17 cellular contexts compared by ENCODE assay signal in the genomic region with DNA sequence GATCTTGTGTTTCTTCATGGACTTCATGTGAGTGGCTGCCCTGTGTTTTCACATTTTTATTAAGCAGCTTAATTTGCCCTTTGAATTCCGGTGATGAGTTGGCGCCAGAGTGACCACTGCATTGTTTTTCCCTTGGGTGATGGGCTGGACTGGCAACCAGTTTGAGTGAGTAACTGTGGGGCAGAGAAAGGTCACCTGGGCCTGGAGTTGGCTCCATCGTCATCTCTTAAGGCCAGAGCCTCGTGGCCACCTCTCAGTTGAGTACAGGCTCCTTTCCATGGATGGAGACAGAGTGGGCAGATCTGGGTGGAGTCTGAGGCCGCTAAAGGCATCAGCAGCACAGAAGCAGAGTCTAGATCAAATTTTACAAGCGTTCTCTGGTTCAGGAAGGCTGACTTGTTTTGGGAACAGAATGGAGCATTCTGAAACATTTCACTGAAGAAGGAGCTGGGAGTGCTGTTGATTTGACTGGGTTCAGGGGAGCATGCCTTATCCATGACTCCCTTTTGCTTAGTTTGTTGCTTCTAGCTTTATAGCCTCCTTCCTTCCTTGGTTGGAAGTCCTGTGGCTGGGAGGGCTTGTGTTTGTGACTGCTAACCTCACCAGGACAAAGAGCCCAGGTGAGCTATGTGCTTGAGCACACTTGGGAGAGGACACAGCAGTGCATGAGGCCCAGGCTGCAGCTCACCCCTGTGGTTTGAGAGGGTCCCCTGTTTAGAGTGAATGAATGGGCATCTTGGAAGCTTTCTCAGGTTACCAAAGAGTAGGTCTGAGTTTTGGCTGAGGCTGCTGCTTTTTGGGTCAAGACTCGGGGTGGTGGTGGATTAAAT. TPM values are rescaled to one million over a fixed set of nuclear protein-coding genes. Genes with fewer than 3 reads are reported as not detected.
A peak's percentile ranks its signal among the peaks of the same experiment; 100 is the strongest.
DNase-seq lines count a peak whose midpoint lies in the region; ATAC-seq, FAIRE-seq and TF ChIP-seq lines count a peak whose summit lies in the region.
"Had no signal": no experiment of that assay in that cellular context is flagged by ENCODE, and none has a peak within 500 bp of the region (broad histone marks: within the 10 kb centered on the region; RNA-seq: fewer than 3 reads in every experiment).

No MANE protein-coding gene starts in this region.

- TF ChIP-seq CTCF in WTC11 (IDR thresholded peaks at IDR 0.05) (no peak), upper lobe of left lung (IDR thresholded peaks at IDR 0.05) (no peak), HepG2 (CRISPR knock-in tag; IDR thresholded peaks at IDR 0.05) (no peak)

- H3K9me3 ChIP-seq in upper lobe of left lung (no peaks in the 10 kb centered on the region), HepG2 (ENCODE audit: low read length) (no peaks in the 10 kb centered on the region)

- no peak for TF ChIP-seq RAD21 in HepG2 (CRISPR knock-in tag; IDR thresholded peaks at IDR 0.05)

- peaks cover 32% of the 10 kb centered on the region for H4K20me1 ChIP-seq in HepG2 (ENCODE audit: insufficient read depth, low read length)

- peaks cover 88% of the 10 kb centered on the region for H3K79me2 ChIP-seq in HepG2 (ENCODE audit: insufficient read depth, low read length)

- no peak overlapping the region for H3K4me3 ChIP-seq in upper lobe of left lung
- H3K4me3 ChIP-seq in HepG2 (replicated peaks in 1 of 3; ENCODE audit: insufficient read depth in 1 of 3, low read depth in 2 of 3, low read length in 3 of 3) = no peak overlapping the region

- TF ChIP-seq EP300 in upper lobe of left lung (IDR thresholded peaks at IDR 0.05) (no peak), HepG2 (IDR thresholded peaks at IDR 0.05; ENCODE audit: low read depth in 2 of 2, low read length in 2 of 2) (no peak), HepG2 (CRISPR knock-in tag; IDR thresholded peaks at IDR 0.05; ENCODE audit: borderline replicate concordance) (no peak)

- no peaks in the 10 kb centered on the region for H3K27me3 ChIP-seq in upper lobe of left lung
- H3K27me3 ChIP-seq in HepG2 (ENCODE audit: control insufficient read depth in 1 of 2, insufficient read depth in 2 of 2, low read length in 2 of 2) = no peaks in the 10 kb centered on the region

- POLR2A ChIA-PET in activated CD4-positive, alpha-beta T cell treated with anti-CD3 and anti-CD28 coated beads, Interleukin-2, amount 10 ng/mL, durations not matched to agents 7 days and 5 days (lab: Charles Lee) = no interaction called here
- POLR2A ChIA-PET in WTC11 (lab: Charles Lee) (interaction anchor here (1.5 kb wide), 1 partner anchor 55 kb away, joined by 3 read pairs; no protein-coding TSS in a partner anchor), HepG2 (lab: Yijun Ruan, JAX) (no interaction called here)

- in situ Hi-C loops in HepG2 (cut with HindIII; ENCODE audit: extremely low pct_ligation_motif_present, low pct_unique_long_range_greater_than_20kb) = no loop called here

- H3K27ac ChIP-seq in upper lobe of left lung (peak overlapping the region in 1 of 4 donors; percentile 34), HepG2 (ENCODE audit: extremely low read length, insufficient read depth, low read length) (no peak overlapping the region)

- intact Hi-C loops in activated CD4-positive, alpha-beta T cell treated with anti-CD3 and anti-CD28 coated beads, Interleukin-2, amount 10 ng/mL, durations not matched to agents 24 days and 14 days (cut with micrococcal nuclease) = no loop called here
- intact Hi-C loops in HepG2 (cut with micrococcal nuclease; ENCODE audit: unreplicated experiment) = no loop called here

- H3K4me1 Mint-ChIP-seq in activated CD4-positive, alpha-beta T cell treated with anti-CD3 and anti-CD28 coated beads, Interleukin-2, amount 10 ng/mL, durations not matched to agents 24 days and 14 days = peaks cover 43% of the 10 kb centered on the region
- H3K4me1 Mint-ChIP-seq in activated CD4-positive, alpha-beta T cell treated with anti-CD3 and anti-CD28 coated beads, Interleukin-2, amount 10 ng/mL, durations not matched to agents 7 days and 5 days = peaks cover 35% of the 10 kb centered on the region
- H3K4me1 Mint-ChIP-seq in WTC11 (peaks cover 86% of the 10 kb centered on the region), immature natural killer cell (peaks cover 81 to 83% of the 10 kb centered on the region in 2 donors)
- peaks cover 68% of the 10 kb centered on the region for H3K4me1 Mint-ChIP-seq in stimulated activated effector memory CD8-positive, alpha-beta T cell treated with anti-CD3 and anti-CD28 coated beads, Interleukin-12 subunit alpha, Interleukin-12 subunit beta, amount 100 ng/mL, for 72 hours

- no peak overlapping the region for H3K4me2 ChIP-seq in HepG2 (ENCODE audit: low read depth, low read length)

- H3K4me3 Mint-ChIP-seq in activated CD4-positive, alpha-beta T cell treated with anti-CD3 and anti-CD28 coated beads, Interleukin-2, amount 10 ng/mL, durations not matched to agents 24 days and 14 days = no peak overlapping the region
- H3K4me3 Mint-ChIP-seq in activated CD4-positive, alpha-beta T cell treated with anti-CD3 and anti-CD28 coated beads, Interleukin-2, amount 10 ng/mL, durations not matched to agents 7 days and 5 days = no peak overlapping the region
- H3K4me3 Mint-ChIP-seq in WTC11 (peak overlapping the region; percentile 7; the same call in 1 of the 2 replicates), immature natural killer cell (peak overlapping the region in 3 of 5 donors; percentile 12 to 51 (median 46))
- no peak overlapping the region for H3K4me3 Mint-ChIP-seq in stimulated activated effector memory CD8-positive, alpha-beta T cell treated with anti-CD3 and anti-CD28 coated beads, Interleukin-12 subunit alpha, Interleukin-12 subunit beta, amount 100 ng/mL, for 72 hours
- H3K4me3 Mint-ChIP-seq: type B pancreatic cell had no signal

- peaks cover 32% of the 10 kb centered on the region for H3K36me3 Mint-ChIP-seq in activated CD4-positive, alpha-beta T cell treated with anti-CD3 and anti-CD28 coated beads, Interleukin-2, amount 10 ng/mL, durations not matched to agents 24 days and 14 days (ENCODE audit: low read depth)
- peaks cover 27% of the 10 kb centered on the region for H3K36me3 Mint-ChIP-seq in activated CD4-positive, alpha-beta T cell treated with anti-CD3 and anti-CD28 coated beads, Interleukin-2, amount 10 ng/mL, durations not matched to agents 7 days and 5 days (ENCODE audit: low read depth)
- H3K36me3 Mint-ChIP-seq in WTC11 (peaks cover 19% of the 10 kb centered on the region), immature natural killer cell (peaks cover 3 to 9% (median 8%) of the 10 kb centered on the region in 3 donors)
- peaks cover 24% of the 10 kb centered on the region for H3K36me3 Mint-ChIP-seq in stimulated activated effector memory CD8-positive, alpha-beta T cell treated with anti-CD3 and anti-CD28 coated beads, Interleukin-12 subunit alpha, Interleukin-12 subunit beta, amount 100 ng/mL, for 72 hours

- peaks cover 4% of the 10 kb centered on the region for H3K9me3 Mint-ChIP-seq in activated CD4-positive, alpha-beta T cell treated with anti-CD3 and anti-CD28 coated beads, Interleukin-2, amount 10 ng/mL, durations not matched to agents 24 days and 14 days
- H3K9me3 Mint-ChIP-seq in activated CD4-positive, alpha-beta T cell treated with anti-CD3 and anti-CD28 coated beads, Interleukin-2, amount 10 ng/mL, durations not matched to agents 7 days and 5 days = no peaks in the 10 kb centered on the region
- H3K9me3 Mint-ChIP-seq in WTC11 (no peaks in the 10 kb centered on the region), immature natural killer cell (no peaks in the 10 kb centered on the region)
- no peaks in the 10 kb centered on the region for H3K9me3 Mint-ChIP-seq in stimulated activated effector memory CD8-positive, alpha-beta T cell treated with anti-CD3 and anti-CD28 coated beads, Interleukin-12 subunit alpha, Interleukin-12 subunit beta, amount 100 ng/mL, for 72 hours
- H3K9me3 Mint-ChIP-seq: type B pancreatic cell had no signal

- FAIRE-seq in HepG2 (lab: Jason Lieb, UNC) = no peak
- FAIRE-seq: GM12891, H54, HTR-8/SVneo had no signal

- CTCF ChIA-PET in activated CD4-positive, alpha-beta T cell treated with anti-CD3 and anti-CD28 coated beads, Interleukin-2, amount 10 ng/mL, durations not matched to agents 7 days and 5 days (lab: Charles Lee) = interaction anchor here (0.6 kb wide), 1 partner anchor 1378 kb away, joined by 4 read pairs; no protein-coding TSS in a partner anchor
- CTCF ChIA-PET in WTC11 (lab: Charles Lee) = interaction anchor here (0.9 to 2.2 kb wide), 6 partner anchors 9 to 102 kb away, joined by 3 to 6 read pairs (median 5); no protein-coding TSS in a partner anchor
- CTCF ChIA-PET in HepG2 (lab: Yijun Ruan, JAX; ENCODE audit: low intra/inter-chr PET ratio, low total read pairs) = no interaction called here

- BruUV-seq in HepG2 (replicated peaks; lab: Mats Ljungman, UMichigan) = no TSS peak

- H3K9ac ChIP-seq in HepG2 (ENCODE audit: insufficient read depth, low read depth, low read length) = no peak overlapping the region

- peak overlapping the region; percentile 35 for H3K27ac Mint-ChIP-seq in activated CD4-positive, alpha-beta T cell treated with anti-CD3 and anti-CD28 coated beads, Interleukin-2, amount 10 ng/mL, durations not matched to agents 24 days and 14 days
- H3K27ac Mint-ChIP-seq in activated CD4-positive, alpha-beta T cell treated with anti-CD3 and anti-CD28 coated beads, Interleukin-2, amount 10 ng/mL, durations not matched to agents 7 days and 5 days = no peak overlapping the region
- H3K27ac Mint-ChIP-seq in WTC11 = peak overlapping the region; percentile 68
- H3K27ac Mint-ChIP-seq in immature natural killer cell = peak overlapping the region; percentile 6 to 94 (median 62)
- H3K27ac Mint-ChIP-seq in stimulated activated effector memory CD8-positive, alpha-beta T cell treated with anti-CD3 and anti-CD28 coated beads, Interleukin-12 subunit alpha, Interleukin-12 subunit beta, amount 100 ng/mL, for 72 hours = peak overlapping the region; percentile 63
- H3K27ac Mint-ChIP-seq: type B pancreatic cell had no signal

- DNase-seq in activated CD4-positive, alpha-beta T cell treated with anti-CD3 and anti-CD28 coated beads, Interleukin-2, amount 10 ng/mL, durations not matched to agents 24 days and 14 days = no peak
- no peak for DNase-seq in activated CD4-positive, alpha-beta T cell treated with anti-CD3 and anti-CD28 coated beads, Interleukin-2, amount 10 ng/mL, durations not matched to agents 7 days and 5 days
- DNase-seq in WTC11 (ENCODE audit: low spot score) (no peak), immature natural killer cell (no peak), AML-193 (lab: John Stamatoyannopoulos, UW) (no peak), upper lobe of left lung (no peak), HepG2 (ENCODE audit: low spot score) (no peak)
- DNase-seq in stimulated activated effector memory CD8-positive, alpha-beta T cell treated with anti-CD3 and anti-CD28 coated beads, Interleukin-12 subunit alpha, Interleukin-12 subunit beta, amount 100 ng/mL, for 72 hours (ENCODE audit: low spot score in 2 of 2) = no peak
- DNase-seq: ACHN, DMS79, left colon, NCI-H1105 treated with DMSO at 0.1 percent for 48 hours, NCI-H524 treated with DMSO at 0.1 percent for 48 hours had no signal

- 79 to 89% methylated on average over 5 to 7 of the region's 7 CpGs for WGBS in upper lobe of left lung, 2 donors
- WGBS in HepG2 (ENCODE audit: low lambda C conversion rate) = 95% methylated on average over 7 of the region's 7 CpGs

- H3K27me3 Mint-ChIP-seq in activated CD4-positive, alpha-beta T cell treated with anti-CD3 and anti-CD28 coated beads, Interleukin-2, amount 10 ng/mL, durations not matched to agents 24 days and 14 days = no peaks in the 10 kb centered on the region
- no peaks in the 10 kb centered on the region for H3K27me3 Mint-ChIP-seq in activated CD4-positive, alpha-beta T cell treated with anti-CD3 and anti-CD28 coated beads, Interleukin-2, amount 10 ng/mL, durations not matched to agents 7 days and 5 days
- H3K27me3 Mint-ChIP-seq in WTC11 (ENCODE audit: low read depth) = no peaks in the 10 kb centered on the region
- peaks cover 0 to 23% (median 7%) of the 10 kb centered on the region in 3 donors for H3K27me3 Mint-ChIP-seq in immature natural killer cell (ENCODE audit: low read depth in 3 of 3)
- H3K27me3 Mint-ChIP-seq: type B pancreatic cell had no signal

- ATAC-seq in WTC11 (no peak; the same call in 1 of the 2 replicates), upper lobe of left lung (ENCODE audit: low FRiP score in 2 of 2) (no peak), HepG2 (no peak)
- no peak for ATAC-seq in stimulated activated effector memory CD8-positive, alpha-beta T cell treated with anti-CD3 and anti-CD28 coated beads, Interleukin-12 subunit alpha, Interleukin-12 subunit beta, amount 100 ng/mL, for 72 hours
- ATAC-seq: left colon had no signal

- H3K4me1 ChIP-seq in upper lobe of left lung (peaks cover 32 to 71% (median 38%) of the 10 kb centered on the region in 4 donors), HepG2 (ENCODE audit: insufficient read depth, low read length) (peaks cover 33% of the 10 kb centered on the region)

- H2AFZ ChIP-seq in HepG2 (ENCODE audit: low read length) = no peak overlapping the region

- H3K36me3 ChIP-seq in upper lobe of left lung = peaks cover 0 to 14% (median 0%) of the 10 kb centered on the region in 4 donors
- peaks cover 12 to 47% of the 10 kb centered on the region in 2 experiments; a peak in 4 of 5 replicates for H3K36me3 ChIP-seq in HepG2 (replicated peaks in 1 of 2; ENCODE audit: control insufficient read depth in 1 of 2, insufficient read depth in 2 of 2, low read length in 2 of 2)

- no peak for TF ChIP-seq POLR2A in upper lobe of left lung (IDR thresholded peaks at IDR 0.05)
- TF ChIP-seq POLR2A in HepG2 (IDR thresholded peaks at IDR 0.05; ENCODE audit: insufficient read depth in 1 of 2, low read depth in 2 of 2, low read length in 2 of 2) = no peak

RNA-seq across cellular contexts. Expression of a gene that starts 7.8 kb away (rescaled TPM):
- total RNA-seq in activated CD4-positive, alpha-beta T cell treated with anti-CD3 and anti-CD28 coated beads, Interleukin-2, amount 10 ng/mL, durations not matched to agents 24 days and 14 days = 45.1 and 47.4 TPM in 2 replicates
- total RNA-seq in activated CD4-positive, alpha-beta T cell treated with anti-CD3 and anti-CD28 coated beads, Interleukin-2, amount 10 ng/mL, durations not matched to agents 7 days and 5 days = 10 to 100 TPM; 45.6 to 48.1 TPM
- total RNA-seq in WTC11 (2021) (96.5 to 129 TPM (median 105 TPM) in 3 replicates), upper lobe of left lung (100 to 1,000 TPM in 1 of 6 donors, 10 to 100 TPM in 5; 47.1 to 105 (median 68.6) TPM), HepG2 (2016; rRNA removed; fragmentation: Illumina TruSeq; extraction: Trizol) (33.6 and 35.4 TPM in 2 replicates)
- polyA plus RNA-seq in immature natural killer cell (10 to 100 TPM in 1 of 3 donors, 1 to 10 TPM in 2; 4.1 to 12.5 (median 5.6) TPM), HepG2 (2011; rRNA removed) (19.9 and 21.9 TPM in 2 replicates)
- total RNA-seq in HepG2 (2016; cell fraction: cytosol; rRNA removed; fragmentation: Illumina TruSeq; extraction: Trizol; ENCODE audit: low read depth) = 10.9 and 12.3 TPM in 2 replicates
- 29.4 and 37.4 TPM in 2 replicates for total RNA-seq in HepG2 (2016; cell fraction: insoluble cytoplasmic fraction; rRNA removed; fragmentation: Illumina TruSeq; extraction: Trizol)
- total RNA-seq in HepG2 (2016; cell fraction: membrane; rRNA removed; fragmentation: Illumina TruSeq; extraction: Trizol) = 17.4 and 22.3 TPM in 2 replicates
- 26.4 and 32.2 TPM in 2 replicates for total RNA-seq in HepG2 (2016; cell fraction: nucleus; rRNA removed; fragmentation: Illumina TruSeq; extraction: Trizol)
- polyA plus RNA-seq in HepG2 (2011; cell fraction: cytosol; rRNA removed) = 28.9 and 33.8 TPM in 2 replicates
- 66.0 and 71.9 TPM in 2 replicates for polyA plus RNA-seq in HepG2 (2011; cell fraction: nucleus; rRNA removed)
- 21.2 and 25.3 TPM in 2 replicates for polyA plus RNA-seq in HepG2 (2012)
- polyA plus RNA-seq in HepG2 (2016; cell fraction: cytosol; fragmentation: Illumina TruSeq; extraction: Trizol; ENCODE audit: low read depth) = 2.3 and 4.6 TPM in 2 replicates
- 26.5 and 34.8 TPM in 2 replicates for polyA plus RNA-seq in HepG2 (2016; cell fraction: insoluble cytoplasmic fraction; fragmentation: Illumina TruSeq; extraction: Trizol; ENCODE audit: low read depth)
- 11.6 and 12.9 TPM in 2 replicates for polyA plus RNA-seq in HepG2 (2016; cell fraction: membrane; fragmentation: Illumina TruSeq; extraction: Trizol; ENCODE audit: low read depth)
- 45.4 and 51.6 TPM in 2 replicates for polyA plus RNA-seq in HepG2 (2016; cell fraction: nucleus; fragmentation: Illumina TruSeq; extraction: Trizol; ENCODE audit: insufficient read depth, low read depth)
- polyA minus RNA-seq in HepG2 (2011; rRNA and poly(A)+ RNA removed; ENCODE audit: low replicate concordance) = 67.7 and 82.7 TPM in 2 replicates
- polyA minus RNA-seq in HepG2 (2011; cell fraction: cytosol; rRNA and poly(A)+ RNA removed) = 43.0 and 57.5 TPM in 2 replicates
- 24.6 and 32.1 TPM in 2 replicates for polyA minus RNA-seq in HepG2 (2011; cell fraction: nucleus; rRNA and poly(A)+ RNA removed)

RNA-seq across cellular contexts. Expression of a gene that starts 42.8 kb away (rescaled TPM):
- not detected in 2 replicates for total RNA-seq in activated CD4-positive, alpha-beta T cell treated with anti-CD3 and anti-CD28 coated beads, Interleukin-2, amount 10 ng/mL, durations not matched to agents 24 days and 14 days
- under 1 TPM; 0.27 to 0.31 TPM for total RNA-seq in activated CD4-positive, alpha-beta T cell treated with anti-CD3 and anti-CD28 coated beads, Interleukin-2, amount 10 ng/mL, durations not matched to agents 7 days and 5 days
- 0.89 to 1.8 TPM (median 1.1 TPM) in 3 replicates for total RNA-seq in WTC11 (2021)
- polyA plus RNA-seq in immature natural killer cell = 1 to 10 TPM in 2 of 3 donors, not detected in 1; 1.8 to 3.7 TPM
- 10 to 100 TPM in 1 of 6 donors, 1 to 10 TPM in 5; 2.6 to 17.5 (median 8.4) TPM for total RNA-seq in upper lobe of left lung
- total RNA-seq in HepG2 (2016; rRNA removed; fragmentation: Illumina TruSeq; extraction: Trizol) = 0.20 and 0.24 TPM in 2 replicates
- total RNA-seq in HepG2 (2016; cell fraction: cytosol; rRNA removed; fragmentation: Illumina TruSeq; extraction: Trizol; ENCODE audit: low read depth) = 0.10 TPM in 1 of 2 replicates, not detected in the other
- 0.24 and 0.37 TPM in 2 replicates for total RNA-seq in HepG2 (2016; cell fraction: insoluble cytoplasmic fraction; rRNA removed; fragmentation: Illumina TruSeq; extraction: Trizol)
- total RNA-seq in HepG2 (2016; cell fraction: membrane; rRNA removed; fragmentation: Illumina TruSeq; extraction: Trizol) = 0.12 and 0.17 TPM in 2 replicates
- 0.19 TPM in 2 replicates for total RNA-seq in HepG2 (2016; cell fraction: nucleus; rRNA removed; fragmentation: Illumina TruSeq; extraction: Trizol)
- polyA plus RNA-seq in HepG2 (2011; rRNA removed) = 0.86 and 1.0 TPM in 2 replicates
- polyA plus RNA-seq in HepG2 (2011; cell fraction: cytosol; rRNA removed) = 0.74 and 0.89 TPM in 2 replicates
- polyA plus RNA-seq in HepG2 (2011; cell fraction: nucleus; rRNA removed) = 0.59 and 0.71 TPM in 2 replicates
- 0.49 and 0.95 TPM in 2 replicates for polyA plus RNA-seq in HepG2 (2012)
- 0.03 and 0.05 TPM in 2 replicates for polyA plus RNA-seq in HepG2 (2016; cell fraction: cytosol; fragmentation: Illumina TruSeq; extraction: Trizol; ENCODE audit: low read depth)
- 0.22 and 0.23 TPM in 2 replicates for polyA plus RNA-seq in HepG2 (2016; cell fraction: insoluble cytoplasmic fraction; fragmentation: Illumina TruSeq; extraction: Trizol; ENCODE audit: low read depth)
- polyA plus RNA-seq in HepG2 (2016; cell fraction: membrane; fragmentation: Illumina TruSeq; extraction: Trizol; ENCODE audit: low read depth) = 0.14 and 0.15 TPM in 2 replicates
- 0.19 and 0.33 TPM in 2 replicates for polyA plus RNA-seq in HepG2 (2016; cell fraction: nucleus; fragmentation: Illumina TruSeq; extraction: Trizol; ENCODE audit: insufficient read depth, low read depth)
- polyA minus RNA-seq in HepG2 (2011; rRNA and poly(A)+ RNA removed; ENCODE audit: low replicate concordance) = 0.02 and 2.6 TPM in 2 replicates
- 0.44 and 0.49 TPM in 2 replicates for polyA minus RNA-seq in HepG2 (2011; cell fraction: cytosol; rRNA and poly(A)+ RNA removed)
- polyA minus RNA-seq in HepG2 (2011; cell fraction: nucleus; rRNA and poly(A)+ RNA removed) = 0.37 and 0.64 TPM in 2 replicates

RNA-seq across cellular contexts. Expression of a gene that starts 46.3 kb away (rescaled TPM):
- total RNA-seq in activated CD4-positive, alpha-beta T cell treated with anti-CD3 and anti-CD28 coated beads, Interleukin-2, amount 10 ng/mL, durations not matched to agents 24 days and 14 days = not detected in 2 replicates
- total RNA-seq in activated CD4-positive, alpha-beta T cell treated with anti-CD3 and anti-CD28 coated beads, Interleukin-2, amount 10 ng/mL, durations not matched to agents 7 days and 5 days = under 1 TPM in 1 of 2 experiments, not detected in 1; 0.47 TPM
- total RNA-seq in WTC11 (2021) = 0.50 to 0.57 TPM in 2 of 3 replicates, not detected in the other
- polyA plus RNA-seq in immature natural killer cell = under 1 TPM in 2 of 3 donors, not detected in 1; 0.26 to 0.66 TPM
- total RNA-seq in upper lobe of left lung = 1 to 10 TPM in 5 of 6 donors, not detected in 1; 1.1 to 5.2 (median 2.7) TPM
- 1.1 and 1.3 TPM in 2 replicates for total RNA-seq in HepG2 (2016; rRNA removed; fragmentation: Illumina TruSeq; extraction: Trizol)
- 0.35 and 0.71 TPM in 2 replicates for total RNA-seq in HepG2 (2016; cell fraction: cytosol; rRNA removed; fragmentation: Illumina TruSeq; extraction: Trizol; ENCODE audit: low read depth)
- total RNA-seq in HepG2 (2016; cell fraction: insoluble cytoplasmic fraction; rRNA removed; fragmentation: Illumina TruSeq; extraction: Trizol) = 0.67 and 1.0 TPM in 2 replicates
- 0.40 and 1.1 TPM in 2 replicates for total RNA-seq in HepG2 (2016; cell fraction: membrane; rRNA removed; fragmentation: Illumina TruSeq; extraction: Trizol)
- 0.94 TPM in 1 of 2 replicates, not detected in the other for total RNA-seq in HepG2 (2016; cell fraction: nucleus; rRNA removed; fragmentation: Illumina TruSeq; extraction: Trizol)
- polyA plus RNA-seq in HepG2 (2011; rRNA removed) = 0.86 and 1.2 TPM in 2 replicates
- polyA plus RNA-seq in HepG2 (2011; cell fraction: cytosol; rRNA removed) = 0.55 and 0.93 TPM in 2 replicates
- 0.48 and 0.50 TPM in 2 replicates for polyA plus RNA-seq in HepG2 (2011; cell fraction: nucleus; rRNA removed)
- polyA plus RNA-seq in HepG2 (2012) = 0.58 and 2.0 TPM in 2 replicates
- 0.60 and 0.71 TPM in 2 replicates for polyA plus RNA-seq in HepG2 (2016; cell fraction: cytosol; fragmentation: Illumina TruSeq; extraction: Trizol; ENCODE audit: low read depth)
- 0.40 and 1.1 TPM in 2 replicates for polyA plus RNA-seq in HepG2 (2016; cell fraction: insoluble cytoplasmic fraction; fragmentation: Illumina TruSeq; extraction: Trizol; ENCODE audit: low read depth)
- polyA plus RNA-seq in HepG2 (2016; cell fraction: membrane; fragmentation: Illumina TruSeq; extraction: Trizol; ENCODE audit: low read depth) = 0.47 and 2.4 TPM in 2 replicates
- polyA plus RNA-seq in HepG2 (2016; cell fraction: nucleus; fragmentation: Illumina TruSeq; extraction: Trizol; ENCODE audit: insufficient read depth, low read depth) = 1.6 and 2.0 TPM in 2 replicates
- polyA minus RNA-seq in HepG2 (2011; rRNA and poly(A)+ RNA removed; ENCODE audit: low replicate concordance) = 1.4 TPM in 1 of 2 replicates, not detected in the other
- not detected in 2 replicates for polyA minus RNA-seq in HepG2 (2011; cell fraction: cytosol; rRNA and poly(A)+ RNA removed)
- 1.0 and 1.4 TPM in 2 replicates for polyA minus RNA-seq in HepG2 (2011; cell fraction: nucleus; rRNA and poly(A)+ RNA removed)

Comparison
In these comparisons a context has a peak if more than half of its experiments do, and no peak if none do; other contexts are left out.
1. H3K4me3 Mint-ChIP-seq: peak in WTC11 (single experiment) and immature natural killer cell (3 of 5); none in activated CD4-positive, alpha-beta T cell treated with anti-CD3 and anti-CD28 coated beads, Interleukin-2, amount 10 ng/mL, durations not matched to agents 24 days and 14 days (single experiment), activated CD4-positive, alpha-beta T cell treated with anti-CD3 and anti-CD28 coated beads, Interleukin-2, amount 10 ng/mL, durations not matched to agents 7 days and 5 days (single experiment) and stimulated activated effector memory CD8-positive, alpha-beta T cell treated with anti-CD3 and anti-CD28 coated beads, Interleukin-12 subunit alpha, Interleukin-12 subunit beta, amount 100 ng/mL, for 72 hours (single experiment).